ENCODE assay signal across 1 cellular context in genomic region chr6:45226081-45226480, GRCh38.
TF ChIP-seq lines count a peak whose summit lies in the region.

No MANE protein-coding gene starts in this region.

TF ChIP-seq in K562, 482 proteins besides CTCF, POLR2A, EP300 and RAD21 (continued from another document):
- TF ChIP-seq, protein P1, sequence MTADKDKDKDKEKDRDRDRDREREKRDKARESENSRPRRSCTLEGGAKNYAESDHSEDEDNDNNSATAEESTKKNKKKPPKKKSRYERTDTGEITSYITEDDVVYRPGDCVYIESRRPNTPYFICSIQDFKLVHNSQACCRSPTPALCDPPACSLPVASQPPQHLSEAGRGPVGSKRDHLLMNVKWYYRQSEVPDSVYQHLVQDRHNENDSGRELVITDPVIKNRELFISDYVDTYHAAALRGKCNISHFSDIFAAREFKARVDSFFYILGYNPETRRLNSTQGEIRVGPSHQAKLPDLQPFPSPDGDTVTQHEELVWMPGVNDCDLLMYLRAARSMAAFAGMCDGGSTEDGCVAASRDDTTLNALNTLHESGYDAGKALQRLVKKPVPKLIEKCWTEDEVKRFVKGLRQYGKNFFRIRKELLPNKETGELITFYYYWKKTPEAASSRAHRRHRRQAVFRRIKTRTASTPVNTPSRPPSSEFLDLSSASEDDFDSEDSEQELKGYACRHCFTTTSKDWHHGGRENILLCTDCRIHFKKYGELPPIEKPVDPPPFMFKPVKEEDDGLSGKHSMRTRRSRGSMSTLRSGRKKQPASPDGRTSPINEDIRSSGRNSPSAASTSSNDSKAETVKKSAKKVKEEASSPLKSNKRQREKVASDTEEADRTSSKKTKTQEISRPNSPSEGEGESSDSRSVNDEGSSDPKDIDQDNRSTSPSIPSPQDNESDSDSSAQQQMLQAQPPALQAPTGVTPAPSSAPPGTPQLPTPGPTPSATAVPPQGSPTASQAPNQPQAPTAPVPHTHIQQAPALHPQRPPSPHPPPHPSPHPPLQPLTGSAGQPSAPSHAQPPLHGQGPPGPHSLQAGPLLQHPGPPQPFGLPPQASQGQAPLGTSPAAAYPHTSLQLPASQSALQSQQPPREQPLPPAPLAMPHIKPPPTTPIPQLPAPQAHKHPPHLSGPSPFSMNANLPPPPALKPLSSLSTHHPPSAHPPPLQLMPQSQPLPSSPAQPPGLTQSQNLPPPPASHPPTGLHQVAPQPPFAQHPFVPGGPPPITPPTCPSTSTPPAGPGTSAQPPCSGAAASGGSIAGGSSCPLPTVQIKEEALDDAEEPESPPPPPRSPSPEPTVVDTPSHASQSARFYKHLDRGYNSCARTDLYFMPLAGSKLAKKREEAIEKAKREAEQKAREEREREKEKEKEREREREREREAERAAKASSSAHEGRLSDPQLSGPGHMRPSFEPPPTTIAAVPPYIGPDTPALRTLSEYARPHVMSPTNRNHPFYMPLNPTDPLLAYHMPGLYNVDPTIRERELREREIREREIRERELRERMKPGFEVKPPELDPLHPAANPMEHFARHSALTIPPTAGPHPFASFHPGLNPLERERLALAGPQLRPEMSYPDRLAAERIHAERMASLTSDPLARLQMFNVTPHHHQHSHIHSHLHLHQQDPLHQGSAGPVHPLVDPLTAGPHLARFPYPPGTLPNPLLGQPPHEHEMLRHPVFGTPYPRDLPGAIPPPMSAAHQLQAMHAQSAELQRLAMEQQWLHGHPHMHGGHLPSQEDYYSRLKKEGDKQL (CRISPR knock-in tag; IDR thresholded peaks at IDR 0.05; ENCODE audit: borderline replicate concordance): no peak
- TF ChIP-seq ZBTB17 (CRISPR knock-in tag; IDR thresholded peaks at IDR 0.05) (no peak), XRCC4 (IDR thresholded peaks at IDR 0.05; ENCODE audit: extremely low read depth, insufficient read depth, insufficient read length) (no peak), MXI1 (IDR thresholded peaks at IDR 0.05; ENCODE audit: low read depth, low read length) (no peak), GABPB2 (CRISPR knock-in tag; conservative IDR thresholded peaks at IDR 0.05) (no peak), ZNF561 (CRISPR knock-in tag; conservative IDR thresholded peaks at IDR 0.05) (no peak), TAF15 (IDR thresholded peaks at IDR 0.05; ENCODE audit: low read depth, low read length) (no peak), SP1 (CRISPR knock-in tag; IDR thresholded peaks at IDR 0.05) (no peak), HNRNPK (IDR thresholded peaks at IDR 0.05; ENCODE audit: low read depth, low read length, poor library complexity, severe bottlenecking) (no peak)
- TF ChIP-seq, protein P2, sequence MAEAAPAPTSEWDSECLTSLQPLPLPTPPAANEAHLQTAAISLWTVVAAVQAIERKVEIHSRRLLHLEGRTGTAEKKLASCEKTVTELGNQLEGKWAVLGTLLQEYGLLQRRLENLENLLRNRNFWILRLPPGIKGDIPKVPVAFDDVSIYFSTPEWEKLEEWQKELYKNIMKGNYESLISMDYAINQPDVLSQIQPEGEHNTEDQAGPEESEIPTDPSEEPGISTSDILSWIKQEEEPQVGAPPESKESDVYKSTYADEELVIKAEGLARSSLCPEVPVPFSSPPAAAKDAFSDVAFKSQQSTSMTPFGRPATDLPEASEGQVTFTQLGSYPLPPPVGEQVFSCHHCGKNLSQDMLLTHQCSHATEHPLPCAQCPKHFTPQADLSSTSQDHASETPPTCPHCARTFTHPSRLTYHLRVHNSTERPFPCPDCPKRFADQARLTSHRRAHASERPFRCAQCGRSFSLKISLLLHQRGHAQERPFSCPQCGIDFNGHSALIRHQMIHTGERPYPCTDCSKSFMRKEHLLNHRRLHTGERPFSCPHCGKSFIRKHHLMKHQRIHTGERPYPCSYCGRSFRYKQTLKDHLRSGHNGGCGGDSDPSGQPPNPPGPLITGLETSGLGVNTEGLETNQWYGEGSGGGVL (CRISPR knock-in tag; IDR thresholded peaks at IDR 0.05): no peak
- TF ChIP-seq, protein P3, sequence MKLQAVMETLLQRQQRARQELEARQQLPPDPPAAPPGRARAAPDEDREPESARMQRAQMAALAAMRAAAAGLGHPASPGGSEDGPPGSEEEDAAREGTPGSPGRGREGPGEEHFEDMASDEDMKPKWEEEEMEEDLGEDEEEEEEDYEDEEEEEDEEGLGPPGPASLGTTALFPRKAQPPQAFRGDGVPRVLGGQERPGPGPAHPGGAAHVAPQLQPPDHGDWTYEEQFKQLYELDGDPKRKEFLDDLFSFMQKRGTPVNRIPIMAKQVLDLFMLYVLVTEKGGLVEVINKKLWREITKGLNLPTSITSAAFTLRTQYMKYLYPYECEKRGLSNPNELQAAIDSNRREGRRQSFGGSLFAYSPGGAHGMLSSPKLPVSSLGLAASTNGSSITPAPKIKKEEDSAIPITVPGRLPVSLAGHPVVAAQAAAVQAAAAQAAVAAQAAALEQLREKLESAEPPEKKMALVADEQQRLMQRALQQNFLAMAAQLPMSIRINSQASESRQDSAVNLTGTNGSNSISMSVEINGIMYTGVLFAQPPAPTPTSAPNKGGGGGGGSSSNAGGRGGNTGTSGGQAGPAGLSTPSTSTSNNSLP (IDR thresholded peaks at IDR 0.05; ENCODE audit: borderline replicate concordance, low read depth, low read length): no peak
